In genomic region chr2:43059183-43059897, GRCh38 we compare ENCODE assay signal across 1 cellular context.
TF ChIP-seq lines count a peak whose summit lies in the region.

No MANE protein-coding gene starts in this region.

TF ChIP-seq in K562, 482 proteins besides CTCF, POLR2A, EP300 and RAD21 (continued from another document and continues in another):
- TF ChIP-seq AFF4 (CRISPR knock-in tag; IDR thresholded peaks at IDR 0.05) (no peak), DDX20 (tag; IDR thresholded peaks at IDR 0.05; ENCODE audit: low read depth) (no peak), TCF7L2 (IDR thresholded peaks at IDR 0.05; ENCODE audit: low read depth, low read length) (no peak), SMARCC2 (IDR thresholded peaks at IDR 0.05; ENCODE audit: low read depth) (no peak), KDM1A (IDR thresholded peaks at IDR 0.05) (peak; percentile 50 to 58; a peak in 3 of 4 replicates), VEZF1 (CRISPR knock-in tag; IDR thresholded peaks at IDR 0.05) (peak; percentile 62), TCF7 (IDR thresholded peaks at IDR 0.05; ENCODE audit: borderline replicate concordance) (no peak), HIVEP1 (CRISPR knock-in tag; IDR thresholded peaks at IDR 0.05) (no peak), CEBPZ (IDR thresholded peaks at IDR 0.05; ENCODE audit: borderline replicate concordance, low read depth, low read length) (no peak), GABPA (tag; conservative IDR thresholded peaks at IDR 0.05; ENCODE audit: low read depth) (peak; percentile 33; the same call in 1 of the 2 replicates), KAT7 (CRISPR knock-in tag; IDR thresholded peaks at IDR 0.05; ENCODE audit: borderline replicate concordance) (0 out of 2 replicates have a peak, but pooled peaks have one; percentile 53), ZNF512 (tag; IDR thresholded peaks at IDR 0.05) (no peak), TBL1XR1 (IDR thresholded peaks at IDR 0.05; ENCODE audit: low read length in 2 of 2) (no peak), POLR3A (IDR thresholded peaks at IDR 0.05; ENCODE audit: borderline replicate concordance, extremely low read depth, insufficient read depth, insufficient read length) (no peak), EGR1 (conservative IDR thresholded peaks at IDR 0.05) (no peak), ZNF232 (CRISPR knock-in tag; IDR thresholded peaks at IDR 0.05) (no peak), ZBTB1 (CRISPR knock-in tag; IDR thresholded peaks at IDR 0.05; ENCODE audit: borderline replicate concordance, low read depth) (no peak), SFPQ (IDR thresholded peaks at IDR 0.05; ENCODE audit: low read depth, low read length) (no peak), EP400 (IDR thresholded peaks at IDR 0.05) (no peak), LCOR (CRISPR knock-in tag; IDR thresholded peaks at IDR 0.05) (0 out of 2 replicates have a peak, but pooled peaks have one; percentile 40), ZNF24 (IDR thresholded peaks at IDR 0.05) (peak; percentile 71), TRIM25 (IDR thresholded peaks at IDR 0.05; ENCODE audit: borderline replicate concordance) (no peak), PTTG1 (tag; IDR thresholded peaks at IDR 0.05; ENCODE audit: low read depth) (no peak), NR2C2 (CRISPR knock-in tag; IDR thresholded peaks at IDR 0.05) (no peak), NR2C2 (tag; IDR thresholded peaks at IDR 0.05) (no peak), HOMEZ (CRISPR knock-in tag; IDR thresholded peaks at IDR 0.05) (no peak), PHF21A (IDR thresholded peaks at IDR 0.05; ENCODE audit: borderline replicate concordance, low read depth) (no peak), STAT5B (CRISPR knock-in tag; IDR thresholded peaks at IDR 0.05) (no peak), TCF15 (CRISPR knock-in tag; IDR thresholded peaks at IDR 0.05) (no peak), POLR3G (IDR thresholded peaks at IDR 0.05; ENCODE audit: extremely low read depth, insufficient read length, insufficient replicate concordance) (no peak), CTBP1 (IDR thresholded peaks at IDR 0.05; ENCODE audit: borderline replicate concordance) (peak; percentile 46; the same call in 1 of the 2 replicates), RBM17 (IDR thresholded peaks at IDR 0.05; ENCODE audit: borderline replicate concordance, low read depth, low read length) (no peak), HEY1 (CRISPR knock-in tag; IDR thresholded peaks at IDR 0.05; ENCODE audit: borderline replicate concordance) (no peak), CBX3 (IDR thresholded peaks at IDR 0.05; ENCODE audit: borderline replicate concordance in 1 of 2, low read length in 2 of 2) (no peak), ZNF239 (CRISPR knock-in tag; IDR thresholded peaks at IDR 0.05) (no peak), ZNF57 (CRISPR knock-in tag; IDR thresholded peaks at IDR 0.05) (no peak), ZBTB11 (CRISPR knock-in tag; IDR thresholded peaks at IDR 0.05) (no peak), BRCA1 (IDR thresholded peaks at IDR 0.05) (no peak), BRCA1 (CRISPR knock-in tag; IDR thresholded peaks at IDR 0.05) (no peak), PCBP1 (IDR thresholded peaks at IDR 0.05; ENCODE audit: low read depth, low read length, poor library complexity, severe bottlenecking) (no peak), DACH1 (IDR thresholded peaks at IDR 0.05; ENCODE audit: partially characterized antibody) (no peak)
